In the genomic region with DNA sequence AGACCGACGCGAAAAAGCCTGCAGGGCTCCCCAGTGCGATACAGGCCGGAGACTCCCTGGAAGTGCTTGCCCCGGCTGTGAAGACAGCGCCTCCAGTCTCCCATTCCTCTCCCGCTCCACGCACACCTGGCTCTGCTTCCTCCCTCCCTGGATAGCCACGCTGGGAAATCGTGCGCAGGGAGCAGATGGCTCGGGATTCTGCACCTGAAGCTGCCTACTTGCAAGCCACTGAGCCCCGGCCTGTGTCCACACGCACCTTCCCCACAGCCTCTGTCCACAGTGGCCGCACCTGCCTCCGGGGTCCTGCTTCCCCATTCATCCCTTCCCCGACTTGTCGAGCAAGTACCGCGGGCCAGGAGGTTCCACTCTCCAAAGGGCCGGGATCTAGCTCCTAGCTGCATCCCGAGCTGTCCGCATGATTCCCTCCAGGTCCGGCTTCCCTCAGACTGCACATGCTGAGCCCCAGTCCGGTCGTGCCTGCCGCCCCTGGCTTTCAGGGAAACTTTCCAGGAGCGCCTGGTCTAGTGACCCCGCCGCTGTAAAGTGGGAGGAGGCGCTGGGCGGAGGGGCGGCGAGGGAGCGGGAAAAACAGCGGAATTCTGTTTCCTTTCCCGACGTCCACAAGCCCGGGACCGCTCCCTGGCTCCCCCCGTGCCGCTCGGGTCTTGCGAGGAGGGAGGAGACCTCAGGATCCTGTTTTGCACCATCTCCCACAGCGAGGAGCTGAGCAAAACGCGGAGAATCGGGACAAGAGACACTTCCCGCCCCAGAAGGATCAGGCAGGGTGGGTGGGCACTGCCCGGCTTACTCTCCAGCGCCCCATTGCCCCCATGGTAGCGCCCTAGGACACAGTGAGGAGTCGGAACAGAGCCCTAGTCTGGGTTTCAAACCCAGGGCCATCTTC, we compare ENCODE assay signal across 8 cellular contexts. TPM values are rescaled to one million over a fixed set of nuclear protein-coding genes. Genes with fewer than 3 reads are reported as not detected.
A peak's percentile ranks its signal among the peaks of the same experiment; 100 is the strongest.
DNase-seq lines count a peak whose midpoint lies in the region; ATAC-seq and TF ChIP-seq lines count a peak whose summit lies in the region.

No MANE protein-coding gene starts in this region.

- no peak for TF ChIP-seq CTCF in fibroblast of pulmonary artery (IDR thresholded peaks at IDR 0.05; ENCODE audit: low read length, missing control alignments)

- ATAC-seq in naive B cell (ENCODE audit: low read depth in 2 of 2), result no peak
- ATAC-seq in naive thymus-derived CD8-positive, alpha-beta T cell, result no peak

- peaks cover 34% of the 10 kb centered on the region for H3K36me3 ChIP-seq in ES-I3 (ENCODE audit: insufficient read depth, low read length)

- H3K4me3 ChIP-seq in fibroblast of pulmonary artery (replicated peaks; ENCODE audit: low read depth, low read length), result peak overlapping the region; percentile 64

- H3K9ac ChIP-seq in ES-I3 (ENCODE audit: low read depth, low read length), result peak overlapping the region; percentile 85

- H3K9me3 Mint-ChIP-seq in naive B cell, result peaks cover 0 to 1% (median 0%) of the 10 kb centered on the region in 7 donors
- peaks cover 0 to 1% (median 0%) of the 10 kb centered on the region in 9 donors for H3K9me3 Mint-ChIP-seq in naive thymus-derived CD8-positive, alpha-beta T cell

- peak; percentile 75 for DNase-seq in NCI-H82 (lab: John Stamatoyannopoulos, UW)
- DNase-seq in fibroblast of pulmonary artery (ENCODE audit: low read depth), result peak; percentile 16
- no peak for DNase-seq in naive B cell
- no peak for DNase-seq in NCI-H128 (lab: John Stamatoyannopoulos, UW; ENCODE audit: unreplicated experiment)
- no peak for DNase-seq in naive thymus-derived CD8-positive, alpha-beta T cell
- no peak for DNase-seq in germinal center (ENCODE audit: low spot score)
- DNase-seq in stimulated activated naive CD4-positive, alpha-beta T cell treated with Interleukin-2 at 50 U/mL for 16 hours (lab: John Stamatoyannopoulos, UW), result no peak

- H3K36me3 Mint-ChIP-seq in naive B cell, result no peaks in the 10 kb centered on the region
- peaks cover 0 to 3% (median 2%) of the 10 kb centered on the region in 3 donors for H3K36me3 Mint-ChIP-seq in naive thymus-derived CD8-positive, alpha-beta T cell

- peaks cover 9% of the 10 kb centered on the region; the same call in 1 of the 2 replicates for H3K4me1 ChIP-seq in ES-I3 (ENCODE audit: insufficient read depth, low read length)

- H3K27ac Mint-ChIP-seq in naive B cell, result peak overlapping the region in 2 of 6 donors; percentile 57 to 81
- no peak overlapping the region for H3K27ac Mint-ChIP-seq in naive thymus-derived CD8-positive, alpha-beta T cell

- no peaks in the 10 kb centered on the region for H3K9me3 ChIP-seq in ES-I3 (ENCODE audit: control insufficient read depth, insufficient read depth, low read length)

- POLR2A ChIA-PET in naive thymus-derived CD8-positive, alpha-beta T cell (lab: Charles Lee), result no interaction called here

- H3K4me3 Mint-ChIP-seq in naive B cell, result peak overlapping the region; percentile 54 to 88 (median 80)
- peak overlapping the region in 3 of 10 donors; percentile 11 to 75 (median 59) for H3K4me3 Mint-ChIP-seq in naive thymus-derived CD8-positive, alpha-beta T cell

- H3K4me1 Mint-ChIP-seq in naive B cell, result peaks cover 20 to 38% (median 33%) of the 10 kb centered on the region in 3 donors
- peaks cover 12 to 28% (median 25%) of the 10 kb centered on the region in 4 donors for H3K4me1 Mint-ChIP-seq in naive thymus-derived CD8-positive, alpha-beta T cell

- peaks cover 49 to 79% (median 75%) of the 10 kb centered on the region in 3 donors for H3K27me3 Mint-ChIP-seq in naive B cell
- H3K27me3 Mint-ChIP-seq in naive thymus-derived CD8-positive, alpha-beta T cell, result peaks cover 40 to 81% (median 57%) of the 10 kb centered on the region in 5 donors

RNA-seq across cellular contexts. Expression of gene SEMA6A, which starts 2.0 kb away (rescaled TPM):
- 1 to 10 TPM in 3 of 6 donors, under 1 TPM in 2, not detected in 1; 0.48 to 1.6 (median 1.1) TPM for polyA plus RNA-seq in naive B cell (ENCODE audit: low read depth in 6 of 6)
- total RNA-seq in naive thymus-derived CD8-positive, alpha-beta T cell, result not detected
- polyA plus RNA-seq in naive thymus-derived CD8-positive, alpha-beta T cell, result under 1 TPM; 0.18 to 0.69 (median 0.22) TPM

Comparison
In these comparisons a context has a peak if more than half of its experiments do, and no peak if none do; other contexts are left out.
1. DNase-seq: peak in NCI-H82 (single experiment) and fibroblast of pulmonary artery (single experiment); none in naive B cell (single experiment), NCI-H128 (single experiment), naive thymus-derived CD8-positive, alpha-beta T cell (0 of 10), germinal center (single experiment) and stimulated activated naive CD4-positive, alpha-beta T cell treated with Interleukin-2 at 50 U/mL for 16 hours (single experiment).